14 cellular contexts compared by ENCODE assay signal in the genomic region with DNA sequence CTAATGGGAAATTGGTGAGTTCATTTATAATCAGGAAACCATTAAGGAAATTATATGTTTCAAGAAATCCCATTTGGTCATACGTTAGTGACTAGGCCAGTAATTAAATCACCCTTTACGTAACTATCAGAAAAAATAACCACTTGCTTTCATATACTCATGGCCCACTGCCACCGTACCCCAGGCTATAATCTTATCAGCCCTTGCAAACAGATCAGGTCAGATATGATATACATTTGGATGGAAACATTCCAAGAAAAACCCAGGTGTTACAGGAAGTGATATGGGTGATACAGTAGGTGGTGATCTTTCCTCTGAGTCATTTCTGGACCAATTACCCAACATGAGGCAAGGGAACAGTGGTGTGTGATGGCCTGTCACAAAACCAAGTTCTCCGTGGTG.
A peak's percentile ranks its signal among the peaks of the same experiment; 100 is the strongest.
DNase-seq lines count a peak whose midpoint lies in the region; ATAC-seq and TF ChIP-seq lines count a peak whose summit lies in the region.
"Had no signal": no experiment of that assay in that cellular context is flagged by ENCODE, and none has a peak within 500 bp of the region (broad histone marks: within the 10 kb centered on the region; RNA-seq: fewer than 3 reads in every experiment).

No MANE protein-coding gene starts in this region.

- ATAC-seq in activated naive CD8-positive, alpha-beta T cell treated with anti-CD3 and anti-CD28 coated beads, Interleukin-2, amount 10 ng/mL, durations not matched to agents 7 days and 5 days (ENCODE audit: low read depth) = peak; percentile 22
- ATAC-seq in stimulated activated naive B cell treated with anti-CD40 and anti-IgM and Interleukin-4, amounts not matched to agents 10 μg/mL and 1 μg/mL and 100 μg/mL, for 72 hours (replicated peaks) = no peak
- no peak for ATAC-seq in heart right ventricle
- ATAC-seq in HG03565 (IDR thresholded peaks at IDR 0.05; ENCODE audit: unreplicated experiment) = no peak
- no peak for ATAC-seq in HG03469 (IDR thresholded peaks at IDR 0.05; ENCODE audit: unreplicated experiment)
- ATAC-seq: lower lobe of right lung had no signal

- no peak overlapping the region for H3K4me3 Mint-ChIP-seq in activated naive CD8-positive, alpha-beta T cell treated with anti-CD3 and anti-CD28 coated beads, Interleukin-2, amount 10 ng/mL, durations not matched to agents 7 days and 5 days
- H3K4me3 Mint-ChIP-seq in activated naive CD8-positive, alpha-beta T cell treated with anti-CD3 and anti-CD28 coated beads for 36 hours = no peak overlapping the region
- no peak overlapping the region for H3K4me3 Mint-ChIP-seq in stimulated activated naive B cell treated with anti-CD40 and anti-IgM and Interleukin-4, amounts not matched to agents 10 μg/mL and 1 μg/mL and 100 μg/mL, for 72 hours
- H3K4me3 Mint-ChIP-seq: activated B cell treated with CpG ODN at 0.5 μM for 24 hours had no signal

- 0% methylated on average over 4 of the region's 4 CpGs for WGBS in mammary epithelial cell (ENCODE audit: low coverage, missing lambda C conversion rate)
- 78 to 84% methylated on average over 4 of the region's 4 CpGs for WGBS in heart right ventricle, 2 donors

- H3K27me3 Mint-ChIP-seq in activated naive CD8-positive, alpha-beta T cell treated with anti-CD3 and anti-CD28 coated beads, Interleukin-2, amount 10 ng/mL, durations not matched to agents 7 days and 5 days = peaks cover 3% of the 10 kb centered on the region
- no peaks in the 10 kb centered on the region for H3K27me3 Mint-ChIP-seq in activated naive CD8-positive, alpha-beta T cell treated with anti-CD3 and anti-CD28 coated beads for 36 hours
- no peaks in the 10 kb centered on the region for H3K27me3 Mint-ChIP-seq in stimulated activated naive B cell treated with anti-CD40 and anti-IgM and Interleukin-4, amounts not matched to agents 10 μg/mL and 1 μg/mL and 100 μg/mL, for 72 hours
- H3K27me3 Mint-ChIP-seq: activated B cell treated with CpG ODN at 0.5 μM for 24 hours had no signal

- no peak overlapping the region for H3K9ac ChIP-seq in mammary epithelial cell (ENCODE audit: insufficient read depth, low read length)

- H3K27me3 ChIP-seq in mammary epithelial cell (ENCODE audit: insufficient read depth, low read length) = no peaks in the 10 kb centered on the region
- H3K27me3 ChIP-seq in heart right ventricle = no peaks in the 10 kb centered on the region
- H3K27me3 ChIP-seq: esophagus squamous epithelium had no signal

- in situ Hi-C loops in mammary epithelial cell (cut with MboI; ENCODE audit: low sequenced_read_pairs in 2 of 2) = no loop called here

- H3K4me3 ChIP-seq in mammary epithelial cell (replicated peaks in 1 of 3; ENCODE audit: insufficient read depth in 1 of 3, low read depth in 2 of 3, low read length in 3 of 3) (no peak overlapping the region), heart right ventricle (no peak overlapping the region)
- H3K4me3 ChIP-seq: esophagus squamous epithelium, lower lobe of right lung had no signal

- no peaks in the 10 kb centered on the region for H3K79me2 ChIP-seq in mammary epithelial cell (ENCODE audit: insufficient read depth, low read length)

- BruUV-seq in mammary epithelial cell (replicated peaks; lab: Mats Ljungman, UMichigan) = no TSS peak

- CTCF ChIA-PET in mammary epithelial cell (lab: Charles Lee; ENCODE audit: low non-redundant PET) = no interaction called here

- H2AFZ ChIP-seq in mammary epithelial cell (ENCODE audit: low read depth, low read length) = peak overlapping the region; percentile 18

- H3K4me2 ChIP-seq in mammary epithelial cell (ENCODE audit: insufficient read depth, low read depth, low read length) = peak overlapping the region; percentile 79

- DNase-seq in activated naive CD8-positive, alpha-beta T cell treated with anti-CD3 and anti-CD28 coated beads, Interleukin-2, amount 10 ng/mL, durations not matched to agents 7 days and 5 days = no peak
- DNase-seq in activated naive CD8-positive, alpha-beta T cell treated with anti-CD3 and anti-CD28 coated beads for 36 hours = no peak
- peak; percentile 94 for DNase-seq in NCI-H2081 treated with DMSO at 0.1 percent for 48 hours (lab: John Stamatoyannopoulos, UW)
- peak; percentile 85 for DNase-seq in mammary epithelial cell
- no peak for DNase-seq in stimulated activated naive B cell treated with anti-CD40 and anti-IgM and Interleukin-4, amounts not matched to agents 10 μg/mL and 1 μg/mL and 100 μg/mL, for 72 hours
- no peak for DNase-seq in heart right ventricle
- DNase-seq: activated B cell treated with CpG ODN at 0.5 μM for 24 hours; activated CD8-positive, alpha-beta memory T cell treated with anti-CD3 and anti-CD28 coated beads, Interleukin-2, amount 50 U/mL, for 48 hours; esophagus squamous epithelium; lower lobe of right lung; NCI-H1092 treated with DMSO at 0.1 percent for 48 hours had no signal

- dilution Hi-C loops in mammary epithelial cell (cut with HindIII; ENCODE audit: low sequenced_read_pairs) = no loop called here

- H3K4me1 Mint-ChIP-seq in activated naive CD8-positive, alpha-beta T cell treated with anti-CD3 and anti-CD28 coated beads, Interleukin-2, amount 10 ng/mL, durations not matched to agents 7 days and 5 days = no peaks in the 10 kb centered on the region
- H3K4me1 Mint-ChIP-seq in activated naive CD8-positive, alpha-beta T cell treated with anti-CD3 and anti-CD28 coated beads for 36 hours = peaks cover 4% of the 10 kb centered on the region
- H3K4me1 Mint-ChIP-seq in stimulated activated naive B cell treated with anti-CD40 and anti-IgM and Interleukin-4, amounts not matched to agents 10 μg/mL and 1 μg/mL and 100 μg/mL, for 72 hours = no peaks in the 10 kb centered on the region
- H3K4me1 Mint-ChIP-seq: activated B cell treated with CpG ODN at 0.5 μM for 24 hours had no signal

- H3K9me3 ChIP-seq in mammary epithelial cell (replicated peaks; ENCODE audit: insufficient read depth, low read length) (no peaks in the 10 kb centered on the region), heart right ventricle (no peaks in the 10 kb centered on the region)
- H3K9me3 ChIP-seq: esophagus squamous epithelium, lower lobe of right lung had no signal

- no peaks in the 10 kb centered on the region for H3K9me3 Mint-ChIP-seq in activated naive CD8-positive, alpha-beta T cell treated with anti-CD3 and anti-CD28 coated beads, Interleukin-2, amount 10 ng/mL, durations not matched to agents 7 days and 5 days
- no peaks in the 10 kb centered on the region for H3K9me3 Mint-ChIP-seq in activated naive CD8-positive, alpha-beta T cell treated with anti-CD3 and anti-CD28 coated beads for 36 hours
- H3K9me3 Mint-ChIP-seq in stimulated activated naive B cell treated with anti-CD40 and anti-IgM and Interleukin-4, amounts not matched to agents 10 μg/mL and 1 μg/mL and 100 μg/mL, for 72 hours = no peaks in the 10 kb centered on the region
- H3K9me3 Mint-ChIP-seq: activated B cell treated with CpG ODN at 0.5 μM for 24 hours had no signal

- POLR2A ChIA-PET in activated naive CD8-positive, alpha-beta T cell treated with anti-CD3 and anti-CD28 coated beads, Interleukin-2, amount 10 ng/mL, durations not matched to agents 7 days and 5 days (lab: Charles Lee) = no interaction called here

- H3K36me3 ChIP-seq in mammary epithelial cell (ENCODE audit: insufficient read depth, low read length) = no peaks in the 10 kb centered on the region
- H3K36me3 ChIP-seq in heart right ventricle = no peaks in the 10 kb centered on the region
- H3K36me3 ChIP-seq: esophagus squamous epithelium, lower lobe of right lung had no signal

- peaks cover 41% of the 10 kb centered on the region for H3K4me1 ChIP-seq in mammary epithelial cell (ENCODE audit: insufficient read depth, low read length)
- H3K4me1 ChIP-seq in heart right ventricle = peaks cover 0 to 9% (median 0%) of the 10 kb centered on the region in 9 donors
- H3K4me1 ChIP-seq: lower lobe of right lung had no signal

- H4K20me1 ChIP-seq in mammary epithelial cell (ENCODE audit: insufficient read depth, low read length) = no peaks in the 10 kb centered on the region

- H3K27ac Mint-ChIP-seq in activated naive CD8-positive, alpha-beta T cell treated with anti-CD3 and anti-CD28 coated beads, Interleukin-2, amount 10 ng/mL, durations not matched to agents 7 days and 5 days = no peak overlapping the region
- H3K27ac Mint-ChIP-seq in activated naive CD8-positive, alpha-beta T cell treated with anti-CD3 and anti-CD28 coated beads for 36 hours = no peak overlapping the region
- no peak overlapping the region for H3K27ac Mint-ChIP-seq in stimulated activated naive B cell treated with anti-CD40 and anti-IgM and Interleukin-4, amounts not matched to agents 10 μg/mL and 1 μg/mL and 100 μg/mL, for 72 hours
- H3K27ac Mint-ChIP-seq: activated B cell treated with CpG ODN at 0.5 μM for 24 hours had no signal

- H3K36me3 Mint-ChIP-seq in activated naive CD8-positive, alpha-beta T cell treated with anti-CD3 and anti-CD28 coated beads, Interleukin-2, amount 10 ng/mL, durations not matched to agents 7 days and 5 days = no peaks in the 10 kb centered on the region
- no peaks in the 10 kb centered on the region for H3K36me3 Mint-ChIP-seq in activated naive CD8-positive, alpha-beta T cell treated with anti-CD3 and anti-CD28 coated beads for 36 hours
- no peaks in the 10 kb centered on the region for H3K36me3 Mint-ChIP-seq in stimulated activated naive B cell treated with anti-CD40 and anti-IgM and Interleukin-4, amounts not matched to agents 10 μg/mL and 1 μg/mL and 100 μg/mL, for 72 hours

- H3K27ac ChIP-seq in mammary epithelial cell (ENCODE audit: insufficient read depth, low read depth, low read length) = peak overlapping the region; percentile 80
- no peak overlapping the region for H3K27ac ChIP-seq in heart right ventricle
- H3K27ac ChIP-seq: esophagus squamous epithelium, HL-60, lower lobe of right lung had no signal

- intact Hi-C loops in mammary epithelial cell (cut with micrococcal nuclease) (loop anchor here (10.0 kb wide), 1 partner anchor 141 kb away; no protein-coding TSS in a partner anchor), heart right ventricle (cut with DNase I) (no loop called here)

- TF ChIP-seq CTCF in mammary epithelial cell (conservative IDR thresholded peaks at IDR 0.05 in 1 of 2, IDR thresholded peaks at IDR 0.05 in 1 of 2; ENCODE audit: extremely low read depth in 1 of 2, insufficient read depth in 1 of 2, low read depth in 1 of 2, low read length in 2 of 2) (no peak), heart right ventricle (IDR thresholded peaks at IDR 0.05) (no peak)

Comparison
In these comparisons a context has a peak if more than half of its experiments do, and no peak if none do; other contexts are left out.
1. DNase-seq: peak in NCI-H2081 treated with DMSO at 0.1 percent for 48 hours (single experiment) and mammary epithelial cell (single experiment); none in activated naive CD8-positive, alpha-beta T cell treated with anti-CD3 and anti-CD28 coated beads, Interleukin-2, amount 10 ng/mL, durations not matched to agents 7 days and 5 days (single experiment), activated naive CD8-positive, alpha-beta T cell treated with anti-CD3 and anti-CD28 coated beads for 36 hours (single experiment), stimulated activated naive B cell treated with anti-CD40 and anti-IgM and Interleukin-4, amounts not matched to agents 10 μg/mL and 1 μg/mL and 100 μg/mL, for 72 hours (single experiment) and heart right ventricle (0 of 2).